17 cellular contexts compared by ENCODE assay signal in the genomic region with DNA sequence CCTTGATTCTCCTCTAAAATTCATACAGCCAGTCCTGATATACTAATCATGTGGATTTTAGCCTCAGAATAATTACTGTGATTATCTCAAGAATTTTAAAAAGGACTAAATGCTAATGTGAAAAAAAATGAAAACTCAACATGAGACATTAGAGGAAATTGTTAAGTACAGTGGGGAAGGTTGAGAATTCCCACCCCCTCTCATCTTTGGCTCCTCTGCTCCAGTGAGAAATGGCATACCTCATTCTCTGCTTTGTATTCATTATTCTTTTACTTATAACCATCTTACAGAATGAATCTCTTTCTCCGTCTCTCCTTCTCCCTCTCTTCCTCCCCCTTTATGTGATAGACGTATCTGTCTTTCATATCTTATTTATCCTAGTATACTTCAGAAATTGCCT.
"Had no signal": no experiment of that assay in that cellular context is flagged by ENCODE, and none has a peak within 500 bp of the region (broad histone marks: within the 10 kb centered on the region; RNA-seq: fewer than 3 reads in every experiment).

No MANE protein-coding gene starts in this region.

- H3K27me3 ChIP-seq: esophagus muscularis mucosa, gastrocnemius medialis, upper lobe of left lung had no signal

- H3K36me3 ChIP-seq: esophagus muscularis mucosa, gastrocnemius medialis, left ventricle myocardium inferior, upper lobe of left lung had no signal

- H3K27ac ChIP-seq: esophagus muscularis mucosa, gastrocnemius medialis, left ventricle myocardium inferior, upper lobe of left lung had no signal

- H3K4me3 ChIP-seq: esophagus muscularis mucosa, gastrocnemius medialis, left ventricle myocardium inferior, upper lobe of left lung had no signal

- H3K9me3 ChIP-seq: esophagus muscularis mucosa, gastrocnemius medialis, left ventricle myocardium inferior, upper lobe of left lung had no signal

- H3K4me1 ChIP-seq: gastrocnemius medialis, upper lobe of left lung had no signal

- DNase-seq: activated CD4-positive, alpha-beta memory T cell treated with anti-CD3 and anti-CD28 coated beads, Interleukin-2, amount 10 ng/mL, durations not matched to agents 7 days and 5 days; activated CD4-positive, alpha-beta T cell treated with anti-CD3 and anti-CD28 coated beads for 48 hours; activated gamma-delta T cell treated with Interleukin-2 at 50 U/mL for 16 hours; activated T-cell treated with anti-CD3 and anti-CD28 coated beads for 4 hours; aorta; effector memory CD4-positive, alpha-beta T cell; gastrocnemius medialis; hippocampal formation; left ventricle myocardium inferior; natural killer cell; retina; stimulated activated CD4-positive, alpha-beta T cell treated with anti-CD3 and anti-CD28 coated beads, Interleukin-12 subunit alpha, Interleukin-12 subunit beta, amount 100 ng/mL, for 4 hours; stimulated activated CD4-positive, alpha-beta T cell treated with anti-CD3 and anti-CD28 coated beads, Interleukin-4, amount 100 ng/mL, for 4 hours; stimulated activated naive CD8-positive, alpha-beta T cell treated with anti-CD3 and anti-CD28 coated beads, Interleukin-15, Interleukin-2, amounts not matched to agents 100 U/mL and 50 U/mL, for 24 hours; T-helper 2 cell; upper lobe of left lung had no signal
